ENCODE assay signal across 8 cellular contexts in the genomic region with DNA sequence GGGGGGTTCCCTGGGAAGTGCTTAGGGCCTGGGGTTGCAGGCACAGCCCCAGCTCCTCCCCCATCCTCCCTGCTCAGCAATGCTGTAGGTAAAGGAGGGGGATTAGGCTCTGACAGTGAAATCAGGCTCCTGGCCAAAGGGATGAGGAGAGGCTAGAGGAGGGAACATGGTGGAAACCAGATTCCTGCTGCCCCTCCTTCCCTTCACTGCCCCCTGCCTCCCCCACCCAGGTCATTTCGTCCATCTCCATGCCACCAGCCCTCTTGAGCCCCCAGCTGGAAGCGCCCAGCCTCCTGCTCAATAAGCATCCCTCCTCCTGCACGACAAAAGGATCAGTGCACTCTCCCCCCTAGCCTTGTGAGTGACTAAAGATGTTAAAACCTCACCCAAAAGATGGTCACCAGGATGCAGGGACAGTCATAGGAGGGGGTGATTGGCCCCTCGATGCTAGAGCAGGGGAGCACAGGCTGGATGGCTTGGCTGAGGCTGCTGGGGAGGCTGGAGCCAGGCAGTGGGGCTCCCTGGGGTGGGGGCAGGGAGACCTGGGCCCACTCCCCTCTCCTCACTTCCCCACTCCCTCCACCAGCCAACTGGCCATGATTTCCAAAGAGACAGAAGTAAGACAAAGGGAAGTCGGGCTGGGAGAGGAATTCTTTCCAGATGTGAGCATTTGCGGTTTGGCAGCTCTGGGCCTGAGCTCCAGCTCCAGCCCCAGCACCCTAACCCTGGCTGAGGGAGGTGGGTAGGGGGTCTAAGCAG. TPM values are rescaled to one million over a fixed set of nuclear protein-coding genes. Genes with fewer than 3 reads are reported as not detected.
DNase-seq lines count a peak whose midpoint lies in the region; ATAC-seq and TF ChIP-seq lines count a peak whose summit lies in the region.
"Had no signal": no experiment of that assay in that cellular context is flagged by ENCODE, and none has a peak within 500 bp of the region (broad histone marks: within the 10 kb centered on the region; RNA-seq: fewer than 3 reads in every experiment).

No MANE protein-coding gene starts in this region.

- TF ChIP-seq CTCF in mesothelial cell of epicardium (IDR thresholded peaks at IDR 0.05; ENCODE audit: unreplicated experiment): no peak

- peak; percentile 38 for DNase-seq in D341Med (ENCODE audit: low spot score)
- DNase-seq in T-cell: no peak
- no peak for DNase-seq in mesothelial cell of epicardium (ENCODE audit: low spot score in 2 of 2, unreplicated experiment in 2 of 2)
- DNase-seq in NCI-H1105 treated with DMSO at 0.1 percent for 48 hours (lab: John Stamatoyannopoulos, UW): no peak
- no peak for DNase-seq in ureter (ENCODE audit: low spot score)
- DNase-seq in COLO668 (lab: John Stamatoyannopoulos, UW; ENCODE audit: unreplicated experiment): no peak
- DNase-seq: DMS153, NCI-H146 had no signal

- POLR2A ChIA-PET in T-cell (lab: Charles Lee): interaction anchor here (0.6 kb wide), 2 partner anchors 18 to 63 kb away, joined by 5 to 6 read pairs; no protein-coding TSS in a partner anchor

- H3K27ac Mint-ChIP-seq in T-cell (peak overlapping the region in 1 of 2 donors; percentile 39), mesothelial cell of epicardium (peak overlapping the region; percentile 96)

- CTCF ChIA-PET in T-cell (lab: Charles Lee): interaction anchor here (0.5 to 2.6 kb wide), 8 partner anchors 15 to 79 kb away, joined by 3 to 22 read pairs (median 6); partner anchors contain the start of gene MRPL24 (in 1 of the 2)

- H3K27me3 Mint-ChIP-seq in T-cell: peaks cover 7 to 16% of the 10 kb centered on the region in 2 donors
- H3K27me3 Mint-ChIP-seq in mesothelial cell of epicardium (ENCODE audit: low read depth): no peaks in the 10 kb centered on the region

- H3K36me3 Mint-ChIP-seq in T-cell (no peaks in the 10 kb centered on the region), mesothelial cell of epicardium (peaks cover 2% of the 10 kb centered on the region)

- H3K4me1 Mint-ChIP-seq in T-cell (peaks cover 18 to 32% (median 30%) of the 10 kb centered on the region in 3 donors), mesothelial cell of epicardium (peaks cover 90% of the 10 kb centered on the region)

- H3K9me3 Mint-ChIP-seq in T-cell: no peaks in the 10 kb centered on the region
- no peaks in the 10 kb centered on the region for H3K9me3 Mint-ChIP-seq in mesothelial cell of epicardium

- peak overlapping the region; percentile 43 to 91 (median 51) for H3K4me3 Mint-ChIP-seq in T-cell
- H3K4me3 Mint-ChIP-seq in mesothelial cell of epicardium: peak overlapping the region; percentile 84

- ATAC-seq in T-cell (replicated peaks in 1 of 4): no peak

RNA-seq across cellular contexts. Expression of gene CRABP2, which starts 2.3 kb away (rescaled TPM):
- 1 to 10 TPM in 4 of 5 donors, under 1 TPM in 1; 0.76 to 3.6 (median 1.6) TPM for total RNA-seq in T-cell
- 676 to 704 TPM (median 686 TPM) in 3 replicates for total RNA-seq in mesothelial cell of epicardium
- total RNA-seq in ureter: 229 TPM

RNA-seq across cellular contexts. Expression of gene METTL25B, which starts 20.6 kb away (rescaled TPM):
- 10 to 100 TPM; 13.0 to 36.1 (median 32.3) TPM for total RNA-seq in T-cell
- total RNA-seq in mesothelial cell of epicardium: 36.9 to 39.2 TPM (median 39.0 TPM) in 3 replicates
- 49.5 TPM for total RNA-seq in ureter

RNA-seq across cellular contexts. Expression of gene ISG20L2, which starts 20.9 kb away (rescaled TPM):
- 10 to 100 TPM; 35.3 to 63.7 (median 44.3) TPM for total RNA-seq in T-cell
- total RNA-seq in mesothelial cell of epicardium: 37.3 to 41.9 TPM (median 39.3 TPM) in 3 replicates
- total RNA-seq in ureter: 42.7 TPM

RNA-seq across cellular contexts. Expression of gene NES, which starts 30.5 kb away (rescaled TPM):
- under 1 TPM in 3 of 5 donors, not detected in 2; 0.10 to 0.35 (median 0.25) TPM for total RNA-seq in T-cell
- total RNA-seq in mesothelial cell of epicardium: 53.8 to 56.9 TPM (median 56.8 TPM) in 3 replicates
- total RNA-seq in ureter: 42.4 TPM

RNA-seq across cellular contexts. Expression of gene MRPL24, which starts 33.2 kb away (rescaled TPM):
- total RNA-seq in T-cell: 10 to 100 TPM; 23.8 to 66.6 (median 52.6) TPM
- total RNA-seq in mesothelial cell of epicardium: 35.5 to 40.5 TPM (median 38.4 TPM) in 3 replicates
- total RNA-seq in ureter: 91.6 TPM

Comparison
In these comparisons a context has a peak if more than half of its experiments do, and no peak if none do; other contexts are left out.
1. RNA of gene CRABP2, which starts 2.3 kb away (total RNA-seq): 676 to 704 TPM in mesothelial cell of epicardium and 229 TPM in ureter (single experiment); 0.76 to 3.6 TPM in T-cell; every median in the first group is over 10 times any median in the second.